ENCODE assay signal across 10 cellular contexts in genomic region chr3:69865920-69866679, GRCh38.
A peak's percentile ranks its signal among the peaks of the same experiment; 100 is the strongest.
DNase-seq lines count a peak whose midpoint lies in the region; ATAC-seq, FAIRE-seq and TF ChIP-seq lines count a peak whose summit lies in the region.
"Had no signal": no experiment of that assay in that cellular context is flagged by ENCODE, and none has a peak within 500 bp of the region (broad histone marks: within the 10 kb centered on the region; RNA-seq: fewer than 3 reads in every experiment).

No MANE protein-coding gene starts in this region.

- no peak; the same call in 2 of the 3 replicates for ATAC-seq in HepG2
- ATAC-seq in activated naive CD8-positive, alpha-beta T cell treated with anti-CD3 and anti-CD28 coated beads, Interleukin-2, amount 50 U/mL, for 24 hours = no peak
- ATAC-seq in stimulated activated naive B cell treated with anti-CD40 and anti-IgM and Interleukin-4, amounts not matched to agents 10 μg/mL and 1 μg/mL and 100 μg/mL, for 72 hours (replicated peaks) = no peak
- ATAC-seq: naive thymus-derived CD4-positive, alpha-beta T cell had no signal

- DNase-seq in HepG2 (ENCODE audit: low spot score) = no peak
- DNase-seq in foreskin fibroblast = peak in 1 of 2 donors; percentile 19
- no peak for DNase-seq in activated naive CD8-positive, alpha-beta T cell treated with anti-CD3 and anti-CD28 coated beads, Interleukin-2, amount 50 U/mL, for 24 hours
- DNase-seq in spleen = no peak
- no peak for DNase-seq in UCSD-AML1 (lab: John Stamatoyannopoulos, UW; ENCODE audit: unreplicated experiment)
- DNase-seq in stimulated activated naive B cell treated with anti-CD40 and anti-IgM and Interleukin-4, amounts not matched to agents 10 μg/mL and 1 μg/mL and 100 μg/mL, for 72 hours = no peak
- DNase-seq: naive thymus-derived CD4-positive, alpha-beta T cell had no signal

- no peak for FAIRE-seq in HepG2 (lab: Jason Lieb, UNC)

- in situ Hi-C loops in HepG2 (cut with HindIII; ENCODE audit: extremely low pct_ligation_motif_present, low pct_unique_long_range_greater_than_20kb) = no loop called here

- H3K4me2 ChIP-seq in HepG2 (ENCODE audit: low read depth, low read length) = no peak overlapping the region
- H3K4me2 ChIP-seq: KMS-11 had no signal

- H3K36me3 ChIP-seq in liver (ENCODE audit: control insufficient read depth in 4 of 4, insufficient read depth in 3 of 4, low read depth in 1 of 4, low read length in 3 of 4) = no peaks in the 10 kb centered on the region
- no peaks in the 10 kb centered on the region for H3K36me3 ChIP-seq in HepG2 (replicated peaks in 1 of 2; ENCODE audit: control insufficient read depth in 1 of 2, insufficient read depth in 2 of 2, low read length in 2 of 2)
- H3K36me3 ChIP-seq in muscle layer of duodenum (ENCODE audit: control insufficient read depth in 1 of 2, insufficient read depth in 2 of 2, low read length in 2 of 2) = no peaks in the 10 kb centered on the region
- no peaks in the 10 kb centered on the region for H3K36me3 ChIP-seq in spleen

- H3K4me3 ChIP-seq in liver (ENCODE audit: low read depth in 1 of 3, low read length in 3 of 3) = peak overlapping the region in 1 of 3 donors; percentile 9
- H3K4me3 ChIP-seq in HepG2 (replicated peaks in 1 of 3; ENCODE audit: insufficient read depth in 1 of 3, low read depth in 2 of 3, low read length in 3 of 3) = no peak overlapping the region
- H3K4me3 ChIP-seq in foreskin fibroblast (ENCODE audit: low read depth in 1 of 2, low read length in 2 of 2) = peak overlapping the region; percentile 6 to 16
- peak overlapping the region; percentile 35 to 49 for H3K4me3 ChIP-seq in muscle layer of duodenum (ENCODE audit: low read depth in 1 of 2, low read length in 2 of 2)
- H3K4me3 ChIP-seq in spleen = no peak overlapping the region

- H3K4me1 ChIP-seq in liver (ENCODE audit: control insufficient read depth in 4 of 4, insufficient read depth in 4 of 4, low read length in 3 of 4) = peaks cover 0 to 3% (median 2%) of the 10 kb centered on the region in 4 donors
- H3K4me1 ChIP-seq in HepG2 (ENCODE audit: insufficient read depth, low read length) = no peaks in the 10 kb centered on the region
- peaks cover 4 to 26% of the 10 kb centered on the region in 2 donors for H3K4me1 ChIP-seq in muscle layer of duodenum (ENCODE audit: control insufficient read depth in 1 of 2, insufficient read depth in 2 of 2, low read length in 2 of 2)
- H3K4me1 ChIP-seq in spleen = no peaks in the 10 kb centered on the region

- intact Hi-C loops in HepG2 (cut with micrococcal nuclease; ENCODE audit: unreplicated experiment) = no loop called here
- intact Hi-C loops in spleen (cut with DNase I; ENCODE audit: low total_unique reads) = no loop called here

- BruUV-seq in HepG2 (replicated peaks; lab: Mats Ljungman, UMichigan) = no TSS peak

- peaks cover 2% of the 10 kb centered on the region for H3K27me3 Mint-ChIP-seq in activated naive CD8-positive, alpha-beta T cell treated with anti-CD3 and anti-CD28 coated beads, Interleukin-2, amount 50 U/mL, for 24 hours
- peaks cover 5 to 18% of the 10 kb centered on the region in 2 donors for H3K27me3 Mint-ChIP-seq in stimulated activated naive B cell treated with anti-CD40 and anti-IgM and Interleukin-4, amounts not matched to agents 10 μg/mL and 1 μg/mL and 100 μg/mL, for 72 hours

- H3K4me3 Mint-ChIP-seq in activated naive CD8-positive, alpha-beta T cell treated with anti-CD3 and anti-CD28 coated beads, Interleukin-2, amount 50 U/mL, for 24 hours = no peak overlapping the region
- H3K4me3 Mint-ChIP-seq in stimulated activated naive B cell treated with anti-CD40 and anti-IgM and Interleukin-4, amounts not matched to agents 10 μg/mL and 1 μg/mL and 100 μg/mL, for 72 hours = no peak overlapping the region
- H3K4me3 Mint-ChIP-seq: naive thymus-derived CD4-positive, alpha-beta T cell had no signal

- H3K27ac ChIP-seq in liver (ENCODE audit: low read depth in 1 of 2, low read length in 2 of 2) = no peak overlapping the region
- no peak overlapping the region for H3K27ac ChIP-seq in HepG2 (ENCODE audit: extremely low read length, insufficient read depth, low read length)
- peak overlapping the region; percentile 67 for H3K27ac ChIP-seq in muscle layer of duodenum (ENCODE audit: low read length)
- H3K27ac ChIP-seq in spleen = no peak overlapping the region
- H3K27ac ChIP-seq: KMS-11 had no signal

- TF ChIP-seq EP300 in HepG2 (IDR thresholded peaks at IDR 0.05; ENCODE audit: low read depth in 2 of 2, low read length in 2 of 2) (no peak), HepG2 (CRISPR knock-in tag; IDR thresholded peaks at IDR 0.05; ENCODE audit: borderline replicate concordance) (no peak)

- no peaks in the 10 kb centered on the region for H3K36me3 Mint-ChIP-seq in activated naive CD8-positive, alpha-beta T cell treated with anti-CD3 and anti-CD28 coated beads, Interleukin-2, amount 50 U/mL, for 24 hours (ENCODE audit: low read depth)
- no peaks in the 10 kb centered on the region for H3K36me3 Mint-ChIP-seq in stimulated activated naive B cell treated with anti-CD40 and anti-IgM and Interleukin-4, amounts not matched to agents 10 μg/mL and 1 μg/mL and 100 μg/mL, for 72 hours
- H3K36me3 Mint-ChIP-seq: naive thymus-derived CD4-positive, alpha-beta T cell had no signal

- H3K27ac Mint-ChIP-seq in activated naive CD8-positive, alpha-beta T cell treated with anti-CD3 and anti-CD28 coated beads, Interleukin-2, amount 50 U/mL, for 24 hours = no peak overlapping the region
- no peak overlapping the region for H3K27ac Mint-ChIP-seq in stimulated activated naive B cell treated with anti-CD40 and anti-IgM and Interleukin-4, amounts not matched to agents 10 μg/mL and 1 μg/mL and 100 μg/mL, for 72 hours
- H3K27ac Mint-ChIP-seq: naive thymus-derived CD4-positive, alpha-beta T cell had no signal

- no peaks in the 10 kb centered on the region for H3K9me3 Mint-ChIP-seq in activated naive CD8-positive, alpha-beta T cell treated with anti-CD3 and anti-CD28 coated beads, Interleukin-2, amount 50 U/mL, for 24 hours
- H3K9me3 Mint-ChIP-seq in stimulated activated naive B cell treated with anti-CD40 and anti-IgM and Interleukin-4, amounts not matched to agents 10 μg/mL and 1 μg/mL and 100 μg/mL, for 72 hours = no peaks in the 10 kb centered on the region

- no peaks in the 10 kb centered on the region for H3K27me3 ChIP-seq in liver (ENCODE audit: control insufficient read depth in 4 of 4, insufficient read depth in 4 of 4, low read length in 3 of 4)
- H3K27me3 ChIP-seq in HepG2 (ENCODE audit: control insufficient read depth in 1 of 2, insufficient read depth in 2 of 2, low read length in 2 of 2) = no peaks in the 10 kb centered on the region
- no peaks in the 10 kb centered on the region for H3K27me3 ChIP-seq in muscle layer of duodenum (ENCODE audit: low read depth, low read length)
- H3K27me3 ChIP-seq in spleen (replicated peaks in 1 of 7) = no peaks in the 10 kb centered on the region

- TF ChIP-seq CTCF in liver (IDR thresholded peaks at IDR 0.05; ENCODE audit: low read depth, low read length, missing input control) (no peak), HepG2 (CRISPR knock-in tag; IDR thresholded peaks at IDR 0.05) (no peak), foreskin fibroblast (IDR thresholded peaks at IDR 0.05; ENCODE audit: low read depth, low read length) (no peak), spleen (IDR thresholded peaks at IDR 0.05 in 8 of 11, conservative IDR thresholded peaks at IDR 0.05 in 3 of 11) (no peak)

- no peak for TF ChIP-seq POLR2A in HepG2 (IDR thresholded peaks at IDR 0.05; ENCODE audit: insufficient read depth in 1 of 2, low read depth in 2 of 2, low read length in 2 of 2)
- no peak for TF ChIP-seq POLR2A in spleen (IDR thresholded peaks at IDR 0.05)

- H3K9me3 ChIP-seq in liver (ENCODE audit: control insufficient read depth in 4 of 4, low read length in 3 of 4) (no peaks in the 10 kb centered on the region), HepG2 (ENCODE audit: low read length) (no peaks in the 10 kb centered on the region), muscle layer of duodenum (ENCODE audit: control insufficient read depth in 1 of 2, low read length in 2 of 2) (no peaks in the 10 kb centered on the region), spleen (no peaks in the 10 kb centered on the region)

- TF ChIP-seq RAD21 in liver (IDR thresholded peaks at IDR 0.05) (no peak), HepG2 (CRISPR knock-in tag; IDR thresholded peaks at IDR 0.05) (no peak)

- WGBS in liver = 53% methylated on average over 10 of the region's 10 CpGs
- 11% methylated on average over 7 of the region's 10 CpGs for WGBS in HepG2 (ENCODE audit: low lambda C conversion rate)
- 74 to 80% (median 75%) methylated on average over 9 to 10 of the region's 10 CpGs for WGBS in spleen, 5 donors

- no peaks in the 10 kb centered on the region for H4K20me1 ChIP-seq in HepG2 (ENCODE audit: insufficient read depth, low read length)

- POLR2A ChIA-PET in HepG2 (lab: Yijun Ruan, JAX) = no interaction called here

- no peaks in the 10 kb centered on the region for H3K79me2 ChIP-seq in HepG2 (ENCODE audit: insufficient read depth, low read length)

- H3K9ac ChIP-seq in liver (ENCODE audit: low read depth in 1 of 2, low read length in 2 of 2) = no peak overlapping the region
- no peak overlapping the region for H3K9ac ChIP-seq in HepG2 (ENCODE audit: insufficient read depth, low read depth, low read length)
- H3K9ac ChIP-seq: KMS-11 had no signal

- H2AFZ ChIP-seq in HepG2 (ENCODE audit: low read length) = no peak overlapping the region

- no peaks in the 10 kb centered on the region for H3K4me1 Mint-ChIP-seq in activated naive CD8-positive, alpha-beta T cell treated with anti-CD3 and anti-CD28 coated beads, Interleukin-2, amount 50 U/mL, for 24 hours
- H3K4me1 Mint-ChIP-seq in stimulated activated naive B cell treated with anti-CD40 and anti-IgM and Interleukin-4, amounts not matched to agents 10 μg/mL and 1 μg/mL and 100 μg/mL, for 72 hours = no peaks in the 10 kb centered on the region
- H3K4me1 Mint-ChIP-seq: naive thymus-derived CD4-positive, alpha-beta T cell had no signal

- CTCF ChIA-PET in HepG2 (lab: Yijun Ruan, JAX; ENCODE audit: low intra/inter-chr PET ratio, low total read pairs) = no interaction called here

TF ChIP-seq in liver, 16 proteins besides CTCF, POLR2A, EP300 and RAD21 (continues in another document):
- TF ChIP-seq NR2F2 (IDR thresholded peaks at IDR 0.05) (no peak), EGR1 (IDR thresholded peaks at IDR 0.05; ENCODE audit: low read depth in 2 of 2) (no peak), YY1 (IDR thresholded peaks at IDR 0.05) (peak; percentile 13), FOXA1 (IDR thresholded peaks at IDR 0.05) (no peak)
- TF ChIP-seq, protein P1, sequence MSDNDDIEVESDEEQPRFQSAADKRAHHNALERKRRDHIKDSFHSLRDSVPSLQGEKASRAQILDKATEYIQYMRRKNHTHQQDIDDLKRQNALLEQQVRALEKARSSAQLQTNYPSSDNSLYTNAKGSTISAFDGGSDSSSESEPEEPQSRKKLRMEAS (IDR thresholded peaks at IDR 0.05) = no peak

TF ChIP-seq in HepG2, 621 proteins besides CTCF, POLR2A, EP300 and RAD21 (continues in another document):
- TF ChIP-seq ZNF883 (CRISPR knock-in tag; IDR thresholded peaks at IDR 0.05; ENCODE audit: not compliant biosample characterization) (no peak), MED13 (CRISPR knock-in tag; IDR thresholded peaks at IDR 0.05) (no peak), ZNF430 (CRISPR knock-in tag; IDR thresholded peaks at IDR 0.05) (no peak), ZNF703 (CRISPR knock-in tag; IDR thresholded peaks at IDR 0.05; ENCODE audit: borderline replicate concordance) (no peak), FOXC1 (CRISPR knock-in tag; IDR thresholded peaks at IDR 0.05; ENCODE audit: borderline replicate concordance) (no peak)

Comparison
In these comparisons a context has a peak if more than half of its experiments do, and no peak if none do; other contexts are left out.
1. H3K4me3 ChIP-seq: peak in foreskin fibroblast (2 of 2) and muscle layer of duodenum (2 of 2); none in HepG2 (0 of 3) and spleen (0 of 8).